In genomic region chr17:82217530-82218204, GRCh38 we compare ENCODE assay signal across 10 cellular contexts.
DNase-seq lines count a peak whose midpoint lies in the region; ATAC-seq and TF ChIP-seq lines count a peak whose summit lies in the region.
"Had no signal": no experiment of that assay in that cellular context is flagged by ENCODE, and none has a peak within 500 bp of the region (broad histone marks: within the 10 kb centered on the region; RNA-seq: fewer than 3 reads in every experiment).

No MANE protein-coding gene starts in this region.

- H3K4me1 ChIP-seq in tibial artery: peaks cover 9 to 45% (median 34%) of the 10 kb centered on the region in 4 donors

- peak; percentile 44 for DNase-seq in DMS53 (lab: John Stamatoyannopoulos, UW)
- no peak for DNase-seq in DMS53 treated with DMSO at 0.1 percent for 48 hours (lab: John Stamatoyannopoulos, UW; ENCODE audit: unreplicated experiment)
- DNase-seq in amniotic epithelial cell (ENCODE audit: low read depth): peak; percentile 94
- DNase-seq in iris pigment epithelial cell (ENCODE audit: low read depth): peak; percentile 94
- peak in 1 of 2 donors; percentile 91 for DNase-seq in tibial artery
- DNase-seq in activated naive CD4-positive, alpha-beta T cell (lab: John Stamatoyannopoulos, UW): no peak
- DNase-seq: stimulated activated naive CD8-positive, alpha-beta T cell treated with anti-CD3 and anti-CD28 coated beads, Interleukin-15, Interleukin-2, amounts not matched to agents 100 U/mL and 50 U/mL, for 24 hours had no signal

- intact Hi-C loops in tibial artery (cut with DNase I; ENCODE audit: low total_unique reads): no loop called here

- TF ChIP-seq CTCF in tibial artery (IDR thresholded peaks at IDR 0.05): no peak

- no peaks in the 10 kb centered on the region for H3K36me3 ChIP-seq in tibial artery

- H3K4me3 ChIP-seq in tibial artery: no peak overlapping the region

- H3K27me3 ChIP-seq in tibial artery: no peaks in the 10 kb centered on the region

- peak overlapping the region; percentile 73 to 80 for H3K27ac ChIP-seq in tibial artery
- H3K27ac ChIP-seq: 22Rv1 had no signal

- no peak for ATAC-seq in HG02885 (IDR thresholded peaks at IDR 0.05; ENCODE audit: poor library complexity, unreplicated experiment)
- no peak for ATAC-seq in HG02884 (IDR thresholded peaks at IDR 0.05; ENCODE audit: unreplicated experiment)
- ATAC-seq: stimulated activated naive CD8-positive, alpha-beta T cell treated with anti-CD3 and anti-CD28 coated beads, Interleukin-15, Interleukin-2, amounts not matched to agents 100 U/mL and 50 U/mL, for 24 hours had no signal

- H3K9me3 ChIP-seq in tibial artery: no peaks in the 10 kb centered on the region

Comparison
In these comparisons a context has a peak if more than half of its experiments do, and no peak if none do; other contexts are left out.
1. DNase-seq: peak in DMS53 (single experiment), amniotic epithelial cell (single experiment) and iris pigment epithelial cell (single experiment); none in DMS53 treated with DMSO at 0.1 percent for 48 hours (single experiment) and activated naive CD4-positive, alpha-beta T cell (0 of 4).